In the genomic region with DNA sequence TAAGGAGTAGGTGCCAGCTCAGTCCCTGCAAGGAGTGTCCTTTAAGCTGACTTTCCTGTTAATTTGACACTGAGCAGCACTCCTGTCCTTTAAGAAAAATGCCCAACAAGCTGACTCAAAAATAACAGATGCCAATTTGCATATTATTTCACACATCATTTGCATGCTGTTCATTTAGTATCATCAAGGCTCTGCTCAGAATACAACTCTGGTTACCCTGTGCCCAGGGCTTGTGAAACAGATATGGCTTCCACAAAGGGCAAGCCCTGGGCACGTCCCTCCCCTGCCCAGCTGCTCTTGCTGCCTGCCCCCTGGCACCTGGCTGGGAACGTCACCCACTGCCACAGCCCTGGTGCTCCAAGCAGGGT, we compare ENCODE assay signal across 11 cellular contexts. TPM values are rescaled to one million over a fixed set of nuclear protein-coding genes. Genes with fewer than 3 reads are reported as not detected.
DNase-seq lines count a peak whose midpoint lies in the region; ATAC-seq and TF ChIP-seq lines count a peak whose summit lies in the region.
"Had no signal": no experiment of that assay in that cellular context is flagged by ENCODE, and none has a peak within 500 bp of the region (broad histone marks: within the 10 kb centered on the region; RNA-seq: fewer than 3 reads in every experiment).

No MANE protein-coding gene starts in this region.

- no peaks in the 10 kb centered on the region for H3K9me3 Mint-ChIP-seq in activated CD8-positive, alpha-beta T cell treated with anti-CD3 and anti-CD28 coated beads for 36 hours
- H3K9me3 Mint-ChIP-seq in activated CD8-positive, alpha-beta T cell treated with anti-CD3 and anti-CD28 coated beads, Interleukin-2, amount 10 ng/mL, durations not matched to agents 7 days and 5 days (ENCODE audit: insufficient read depth), result no peaks in the 10 kb centered on the region
- no peaks in the 10 kb centered on the region for H3K9me3 Mint-ChIP-seq in stimulated activated naive B cell treated with anti-CD40 and anti-IgM and Interleukin-4, amounts not matched to agents 10 μg/mL and 1 μg/mL and 100 μg/mL, for 72 hours
- no peaks in the 10 kb centered on the region for H3K9me3 Mint-ChIP-seq in progenitor cell of endocrine pancreas (ENCODE audit: low read depth)
- H3K9me3 Mint-ChIP-seq: effector memory CD8-positive, alpha-beta T cell had no signal

- peaks cover 8% of the 10 kb centered on the region for H3K27me3 Mint-ChIP-seq in activated CD8-positive, alpha-beta T cell treated with anti-CD3 and anti-CD28 coated beads for 36 hours
- H3K27me3 Mint-ChIP-seq in activated CD8-positive, alpha-beta T cell treated with anti-CD3 and anti-CD28 coated beads, Interleukin-2, amount 10 ng/mL, durations not matched to agents 7 days and 5 days (ENCODE audit: low read depth), result peaks cover 2% of the 10 kb centered on the region
- H3K27me3 Mint-ChIP-seq in stimulated activated naive B cell treated with anti-CD40 and anti-IgM and Interleukin-4, amounts not matched to agents 10 μg/mL and 1 μg/mL and 100 μg/mL, for 72 hours, result peaks cover 16 to 22% of the 10 kb centered on the region in 2 donors
- H3K27me3 Mint-ChIP-seq in progenitor cell of endocrine pancreas, result peaks cover 39% of the 10 kb centered on the region

- H3K27ac Mint-ChIP-seq in activated CD8-positive, alpha-beta T cell treated with anti-CD3 and anti-CD28 coated beads for 36 hours, result peak overlapping the region; percentile 85
- no peak overlapping the region for H3K27ac Mint-ChIP-seq in activated CD8-positive, alpha-beta T cell treated with anti-CD3 and anti-CD28 coated beads, Interleukin-2, amount 10 ng/mL, durations not matched to agents 7 days and 5 days
- H3K27ac Mint-ChIP-seq in stimulated activated naive B cell treated with anti-CD40 and anti-IgM and Interleukin-4, amounts not matched to agents 10 μg/mL and 1 μg/mL and 100 μg/mL, for 72 hours, result peak overlapping the region; percentile 62
- no peak overlapping the region for H3K27ac Mint-ChIP-seq in progenitor cell of endocrine pancreas
- H3K27ac Mint-ChIP-seq: effector memory CD8-positive, alpha-beta T cell had no signal

- CTCF ChIA-PET in activated CD8-positive, alpha-beta T cell treated with anti-CD3 and anti-CD28 coated beads for 36 hours (lab: Charles Lee), result interaction anchor here (1.1 to 3.3 kb wide), 4 partner anchors 11 to 300 kb away, joined by 3 to 10 read pairs (median 4); no protein-coding TSS in a partner anchor
- CTCF ChIA-PET in activated CD8-positive, alpha-beta T cell treated with anti-CD3 and anti-CD28 coated beads, Interleukin-2, amount 10 ng/mL, durations not matched to agents 7 days and 5 days (lab: Charles Lee), result interaction anchor here (1.1 to 2.0 kb wide), 4 partner anchors 13 to 99 kb away, joined by 3 to 7 read pairs (median 4); partner anchors contain the start of gene PMVK

- H3K4me1 Mint-ChIP-seq in activated CD8-positive, alpha-beta T cell treated with anti-CD3 and anti-CD28 coated beads for 36 hours (ENCODE audit: low read depth), result peaks cover 37% of the 10 kb centered on the region
- peaks cover 20% of the 10 kb centered on the region for H3K4me1 Mint-ChIP-seq in activated CD8-positive, alpha-beta T cell treated with anti-CD3 and anti-CD28 coated beads, Interleukin-2, amount 10 ng/mL, durations not matched to agents 7 days and 5 days (ENCODE audit: low read depth)
- peaks cover 44 to 48% of the 10 kb centered on the region in 2 donors for H3K4me1 Mint-ChIP-seq in stimulated activated naive B cell treated with anti-CD40 and anti-IgM and Interleukin-4, amounts not matched to agents 10 μg/mL and 1 μg/mL and 100 μg/mL, for 72 hours
- peaks cover 5% of the 10 kb centered on the region for H3K4me1 Mint-ChIP-seq in progenitor cell of endocrine pancreas (ENCODE audit: low read depth)

- intact Hi-C loops in activated CD8-positive, alpha-beta T cell treated with anti-CD3 and anti-CD28 coated beads for 36 hours (cut with micrococcal nuclease), result no loop called here

- H3K4me3 Mint-ChIP-seq in activated CD8-positive, alpha-beta T cell treated with anti-CD3 and anti-CD28 coated beads for 36 hours, result no peak overlapping the region
- H3K4me3 Mint-ChIP-seq in activated CD8-positive, alpha-beta T cell treated with anti-CD3 and anti-CD28 coated beads, Interleukin-2, amount 10 ng/mL, durations not matched to agents 7 days and 5 days, result no peak overlapping the region
- peak overlapping the region in 1 of 2 donors; percentile 48 for H3K4me3 Mint-ChIP-seq in stimulated activated naive B cell treated with anti-CD40 and anti-IgM and Interleukin-4, amounts not matched to agents 10 μg/mL and 1 μg/mL and 100 μg/mL, for 72 hours
- H3K4me3 Mint-ChIP-seq in progenitor cell of endocrine pancreas (ENCODE audit: low read depth), result no peak overlapping the region
- H3K4me3 Mint-ChIP-seq: effector memory CD8-positive, alpha-beta T cell had no signal

- TF ChIP-seq CTCF in activated CD8-positive, alpha-beta T cell treated with anti-CD3 and anti-CD28 coated beads for 36 hours (IDR thresholded peaks at IDR 0.05), result no peak
- TF ChIP-seq CTCF in progenitor cell of endocrine pancreas (IDR thresholded peaks at IDR 0.05; ENCODE audit: unreplicated experiment), result no peak

- peak; percentile 25 for ATAC-seq in activated CD8-positive, alpha-beta T cell treated with anti-CD3 and anti-CD28 coated beads for 36 hours
- no peak for ATAC-seq in activated CD8-positive, alpha-beta T cell treated with anti-CD3 and anti-CD28 coated beads, Interleukin-2, amount 10 ng/mL, durations not matched to agents 7 days and 5 days
- ATAC-seq in HG02571 (IDR thresholded peaks at IDR 0.05; ENCODE audit: unreplicated experiment), result peak; percentile 40
- peak; percentile 70 to 73 for ATAC-seq in stimulated activated naive B cell treated with anti-CD40 and anti-IgM and Interleukin-4, amounts not matched to agents 10 μg/mL and 1 μg/mL and 100 μg/mL, for 72 hours (replicated peaks)
- ATAC-seq: effector memory CD8-positive, alpha-beta T cell had no signal

- H3K36me3 Mint-ChIP-seq in activated CD8-positive, alpha-beta T cell treated with anti-CD3 and anti-CD28 coated beads for 36 hours (ENCODE audit: low read depth), result no peaks in the 10 kb centered on the region
- H3K36me3 Mint-ChIP-seq in activated CD8-positive, alpha-beta T cell treated with anti-CD3 and anti-CD28 coated beads, Interleukin-2, amount 10 ng/mL, durations not matched to agents 7 days and 5 days (ENCODE audit: low read depth), result no peaks in the 10 kb centered on the region
- H3K36me3 Mint-ChIP-seq in stimulated activated naive B cell treated with anti-CD40 and anti-IgM and Interleukin-4, amounts not matched to agents 10 μg/mL and 1 μg/mL and 100 μg/mL, for 72 hours, result no peaks in the 10 kb centered on the region
- no peaks in the 10 kb centered on the region for H3K36me3 Mint-ChIP-seq in progenitor cell of endocrine pancreas (ENCODE audit: insufficient read depth)

- POLR2A ChIA-PET in activated CD8-positive, alpha-beta T cell treated with anti-CD3 and anti-CD28 coated beads for 36 hours (lab: Charles Lee), result interaction anchor here (1.2 to 1.7 kb wide), 2 partner anchors 11 to 35 kb away, joined by 3 to 7 read pairs; no protein-coding TSS in a partner anchor
- POLR2A ChIA-PET in activated CD8-positive, alpha-beta T cell treated with anti-CD3 and anti-CD28 coated beads, Interleukin-2, amount 10 ng/mL, durations not matched to agents 7 days and 5 days (lab: Charles Lee), result interaction anchor here (1.4 kb wide), 1 partner anchor 22 kb away, joined by 4 read pairs; no protein-coding TSS in a partner anchor

- DNase-seq in activated CD8-positive, alpha-beta T cell treated with anti-CD3 and anti-CD28 coated beads for 36 hours, result no peak
- no peak for DNase-seq in activated CD8-positive, alpha-beta T cell treated with anti-CD3 and anti-CD28 coated beads, Interleukin-2, amount 10 ng/mL, durations not matched to agents 7 days and 5 days
- DNase-seq in LHCN-M2 (ENCODE audit: low read depth) (peak; percentile 78), glomerular visceral epithelial cell (ENCODE audit: extremely low spot score) (no peak), retina (no peak), progenitor cell of endocrine pancreas (ENCODE audit: low spot score, unreplicated experiment) (no peak)
- no peak for DNase-seq in stimulated activated naive B cell treated with anti-CD40 and anti-IgM and Interleukin-4, amounts not matched to agents 10 μg/mL and 1 μg/mL and 100 μg/mL, for 72 hours
- DNase-seq: effector memory CD8-positive, alpha-beta T cell; NCI-H510A treated with DMSO at 0.1 percent for 48 hours; stimulated activated CD4-positive, alpha-beta T cell treated with anti-CD3 and anti-CD28 coated beads, Interleukin-4, amount 100 ng/mL, for 4 hours had no signal

RNA-seq across cellular contexts. Expression of gene KCNN3, which starts 10.3 kb away (rescaled TPM):
- total RNA-seq in activated CD8-positive, alpha-beta T cell treated with anti-CD3 and anti-CD28 coated beads for 36 hours, result under 1 TPM in 1 of 2 experiments, not detected in 1; 0.11 TPM
- not detected for total RNA-seq in activated CD8-positive, alpha-beta T cell treated with anti-CD3 and anti-CD28 coated beads, Interleukin-2, amount 10 ng/mL, durations not matched to agents 7 days and 5 days
- 0.38 and 2.8 TPM in 2 replicates for total RNA-seq in LHCN-M2 (2014; rRNA removed)
- polyA plus RNA-seq in LHCN-M2 (2012), result 1.2 TPM
- total RNA-seq in progenitor cell of endocrine pancreas, result 0.36 and 0.86 TPM in 2 replicates

Comparison
In these comparisons a context has a peak if more than half of its experiments do, and no peak if none do; other contexts are left out.
1. H3K27ac Mint-ChIP-seq: peak in activated CD8-positive, alpha-beta T cell treated with anti-CD3 and anti-CD28 coated beads for 36 hours (single experiment) and stimulated activated naive B cell treated with anti-CD40 and anti-IgM and Interleukin-4, amounts not matched to agents 10 μg/mL and 1 μg/mL and 100 μg/mL, for 72 hours (single experiment); none in activated CD8-positive, alpha-beta T cell treated with anti-CD3 and anti-CD28 coated beads, Interleukin-2, amount 10 ng/mL, durations not matched to agents 7 days and 5 days (single experiment) and progenitor cell of endocrine pancreas (single experiment).